Comparison of ENCODE assay signal across 7 cellular contexts in the genomic region with DNA sequence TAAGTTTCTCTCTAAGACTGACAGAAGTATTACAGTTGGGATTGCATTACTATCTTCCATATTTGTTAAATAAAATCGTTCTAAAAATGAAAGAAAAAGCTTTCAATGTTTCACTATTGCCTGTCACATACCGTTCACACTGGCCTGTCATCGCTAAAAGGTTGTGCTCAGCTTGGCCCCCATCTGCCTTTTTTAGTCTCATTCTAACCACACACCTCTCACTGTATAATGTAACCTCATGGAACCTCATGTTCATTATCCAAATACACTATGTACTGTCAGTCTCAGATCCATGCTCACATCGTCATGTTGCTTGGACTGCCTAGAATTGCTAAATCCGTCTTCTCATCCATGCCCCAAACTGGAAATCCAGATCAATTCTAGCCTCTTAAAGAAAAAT.
"Had no signal": no experiment of that assay in that cellular context is flagged by ENCODE, and none has a peak within 500 bp of the region (broad histone marks: within the 10 kb centered on the region; RNA-seq: fewer than 3 reads in every experiment).

No MANE protein-coding gene starts in this region.

- H2AFZ ChIP-seq: GM23248 had no signal

- DNase-seq: GM23248, GOT3, H9, HCEC 1CT, IMR-90, KG1 had no signal

- H3K27ac ChIP-seq: GM23248 had no signal

- H3K4me3 ChIP-seq: GM23248, K562 had no signal

- ATAC-seq: K562 had no signal

- H3K9ac ChIP-seq: GM23248 had no signal
